ENCODE assay signal across 9 cellular contexts in genomic region chr4:76011700-76012387, GRCh38. TPM values are rescaled to one million over a fixed set of nuclear protein-coding genes. Genes with fewer than 3 reads are reported as not detected.
DNase-seq lines count a peak whose midpoint lies in the region; ATAC-seq, FAIRE-seq and TF ChIP-seq lines count a peak whose summit lies in the region.
"Had no signal": no experiment of that assay in that cellular context is flagged by ENCODE, and none has a peak within 500 bp of the region (broad histone marks: within the 10 kb centered on the region; RNA-seq: fewer than 3 reads in every experiment).

No MANE protein-coding gene starts in this region.

- peak in 1 of 2 experiments; percentile 22; a peak in 1 of 4 replicates for TF ChIP-seq EP300 in GM12878 (IDR thresholded peaks at IDR 0.05; ENCODE audit: borderline replicate concordance in 1 of 2, control insufficient read depth in 1 of 2, low read depth in 2 of 2, low read length in 2 of 2)

- no peaks in the 10 kb centered on the region for H4K20me1 ChIP-seq in GM12878 (ENCODE audit: control insufficient read depth, insufficient read depth)

- peak overlapping the region; percentile 41 for H3K27ac Mint-ChIP-seq in T-helper 1 cell treated with Interleukin-12 subunit alpha and Interleukin-12 subunit beta and Interleukin-4 antibody, amounts not matched to agents 30 μg/mL and 1 μg/mL, for 36 hours
- H3K27ac Mint-ChIP-seq: CD4-positive, CD25-positive, alpha-beta regulatory T cell had no signal

- no peaks in the 10 kb centered on the region; a peak in 1 of 4 replicates for H3K27me3 ChIP-seq in GM12878 (replicated peaks in 1 of 2; ENCODE audit: control insufficient read depth in 2 of 2, insufficient read depth in 2 of 2, low read length in 1 of 2)
- no peaks in the 10 kb centered on the region for H3K27me3 ChIP-seq in lower lobe of right lung (ENCODE audit: low read depth)

- H3K4me1 ChIP-seq in GM12878 (ENCODE audit: control insufficient read depth, insufficient read depth, low read length) = peaks cover 49% of the 10 kb centered on the region
- peaks cover 8% of the 10 kb centered on the region for H3K4me1 ChIP-seq in lower lobe of right lung

- H3K27me3 Mint-ChIP-seq in T-helper 1 cell treated with Interleukin-12 subunit alpha and Interleukin-12 subunit beta and Interleukin-4 antibody, amounts not matched to agents 30 μg/mL and 1 μg/mL, for 36 hours (ENCODE audit: low read depth) = no peaks in the 10 kb centered on the region

- H3K4me1 Mint-ChIP-seq in T-helper 1 cell treated with Interleukin-12 subunit alpha and Interleukin-12 subunit beta and Interleukin-4 antibody, amounts not matched to agents 30 μg/mL and 1 μg/mL, for 36 hours (ENCODE audit: low read depth) = peaks cover 16% of the 10 kb centered on the region
- H3K4me1 Mint-ChIP-seq: CD4-positive, CD25-positive, alpha-beta regulatory T cell had no signal

- CTCF ChIA-PET in GM12878 (lab: Yijun Ruan, JAX) = interaction anchor here (1.0 to 1.6 kb wide), 4 partner anchors 16 to 50 kb away, joined by 3 to 12 read pairs (median 5); no protein-coding TSS in a partner anchor

- FAIRE-seq in GM12878 (lab: Jason Lieb, UNC) = peak; percentile 83

- no peak for TF ChIP-seq RAD21 in GM12878 (IDR thresholded peaks at IDR 0.05; ENCODE audit: insufficient read depth, low read depth, low read length)

- peak overlapping the region; percentile 15 for H3K9ac ChIP-seq in GM12878 (ENCODE audit: control insufficient read depth, insufficient read depth, low read length)

- H3K4me3 ChIP-seq in GM12878 (peak overlapping the region; percentile 32; the same call in 1 of the 2 replicates), lower lobe of right lung (no peak overlapping the region)

- no peak for DNase-seq in T-helper 1 cell
- DNase-seq in GM12878 (ENCODE audit: low read depth, low spot score) = peak; percentile 60
- no peak for DNase-seq in lower lobe of right lung
- no peak for DNase-seq in HK-2 (ENCODE audit: unreplicated experiment)
- no peak for DNase-seq in stimulated activated naive CD4-positive, alpha-beta T cell treated with Interleukin-2 at 50 U/mL for 16 hours (lab: John Stamatoyannopoulos, UW)
- DNase-seq: CD4-positive, CD25-positive, alpha-beta regulatory T cell had no signal

- peak overlapping the region; percentile 74 for H2AFZ ChIP-seq in GM12878 (ENCODE audit: control insufficient read depth, low read depth, low read length)

- H3K36me3 ChIP-seq in GM12878 (ENCODE audit: control insufficient read depth in 2 of 2, insufficient read depth in 2 of 2, low read length in 1 of 2) (no peaks in the 10 kb centered on the region), lower lobe of right lung (no peaks in the 10 kb centered on the region)

- H3K27ac ChIP-seq in GM12878 (ENCODE audit: control insufficient read depth, insufficient read depth) = peak overlapping the region; percentile 85
- H3K27ac ChIP-seq in lower lobe of right lung = peak overlapping the region; percentile 65

- SMC1A ChIA-PET in GM12878 (lab: Charles Lee; ENCODE audit: uncharacterized antibody, unreplicated experiment) = interaction anchor here (1.0 to 1.6 kb wide), 5 partner anchors 16 to 72 kb away, joined by 3 to 12 read pairs (median 6); partner anchors contain the start of gene SDAD1

- no peak overlapping the region for H3K4me3 Mint-ChIP-seq in T-helper 1 cell treated with Interleukin-12 subunit alpha and Interleukin-12 subunit beta and Interleukin-4 antibody, amounts not matched to agents 30 μg/mL and 1 μg/mL, for 36 hours
- H3K4me3 Mint-ChIP-seq: CD4-positive, CD25-positive, alpha-beta regulatory T cell had no signal

- in situ Hi-C loops in GM12878 (cut with MboI) = no loop called here

- H3K36me3 Mint-ChIP-seq in T-helper 1 cell treated with Interleukin-12 subunit alpha and Interleukin-12 subunit beta and Interleukin-4 antibody, amounts not matched to agents 30 μg/mL and 1 μg/mL, for 36 hours (ENCODE audit: low read depth) = no peaks in the 10 kb centered on the region
- H3K36me3 Mint-ChIP-seq: CD4-positive, CD25-positive, alpha-beta regulatory T cell had no signal

- no TSS peak for BruUV-seq in GM12878 (replicated peaks; lab: Mats Ljungman, UMichigan)

- H3K9me3 ChIP-seq in GM12878 (replicated peaks; ENCODE audit: control insufficient read depth, insufficient read depth, low read length) (no peaks in the 10 kb centered on the region; the same call in 2 of the 3 replicates), lower lobe of right lung (no peaks in the 10 kb centered on the region)

- H3K4me2 ChIP-seq in GM12878 (ENCODE audit: control insufficient read depth, insufficient read depth) = peak overlapping the region; percentile 96

- ATAC-seq in HG03103 (IDR thresholded peaks at IDR 0.05; ENCODE audit: low read depth, unreplicated experiment) (peak; percentile 66), GM12878 (peak; percentile 88), lower lobe of right lung (peak in 1 of 2 donors; percentile 62), GM18861 (IDR thresholded peaks at IDR 0.05; ENCODE audit: unreplicated experiment) (no peak)

- no peak for TF ChIP-seq CTCF in GM12878 (IDR thresholded peaks at IDR 0.05 in 2 of 3, conservative IDR thresholded peaks at IDR 0.05 in 1 of 3; ENCODE audit: control insufficient read depth in 2 of 3, extremely low read depth in 1 of 3, insufficient read depth in 1 of 3, low read depth in 3 of 3, low read length in 3 of 3)
- TF ChIP-seq CTCF in lower lobe of right lung (IDR thresholded peaks at IDR 0.05) = no peak

- H3K79me2 ChIP-seq in GM12878 (ENCODE audit: control insufficient read depth, insufficient read depth, low read length) = no peaks in the 10 kb centered on the region

- TF ChIP-seq POLR2A in GM12878 (IDR thresholded peaks at IDR 0.05; ENCODE audit: low read depth, low read length) = no peak

- WGBS in GM12878 (ENCODE audit: insufficient coverage, insufficient replicate concordance, low lambda C conversion rate, missing lambda C conversion rate) = 7% methylated on average over 13 of the region's 13 CpGs

- POLR2A ChIA-PET in GM12878 (lab: Charles Lee) = no interaction called here

- RAD21 ChIA-PET in GM12878 (lab: Charles Lee; ENCODE audit: unreplicated experiment) = interaction anchor here (0.8 to 1.0 kb wide), 3 partner anchors 16 to 47 kb away, joined by 3 to 5 read pairs (median 4); no protein-coding TSS in a partner anchor

- intact Hi-C loops in GM12878 (cut with micrococcal nuclease; ENCODE audit: unreplicated experiment) = loop anchor here (5.0 kb wide), 1 partner anchor 45 kb away; no protein-coding TSS in a partner anchor
- intact Hi-C loops in lower lobe of right lung (cut with DNase I) = no loop called here

- no peaks in the 10 kb centered on the region for H3K9me3 Mint-ChIP-seq in T-helper 1 cell treated with Interleukin-12 subunit alpha and Interleukin-12 subunit beta and Interleukin-4 antibody, amounts not matched to agents 30 μg/mL and 1 μg/mL, for 36 hours

RNA-seq across cellular contexts. Expression of gene CXCL9, which starts 4.5 kb away (rescaled TPM):
- total RNA-seq in GM12878 (2013; cell fraction: nucleolus; rRNA removed) = not detected in 2 replicates
- total RNA-seq in GM12878 (2014; rRNA removed) = 0.06 and 0.38 TPM in 2 replicates
- total RNA-seq in GM12878 (2014; rRNA removed; fragmentation: Illumina TruSeq; extraction: Trizol) = 0.22 and 0.32 TPM in 2 replicates
- 0.19 and 0.21 TPM in 2 replicates for total RNA-seq in GM12878 (2021)
- polyA plus RNA-seq in GM12878 (2011; ENCODE audit: low read depth) = 0.52 TPM
- polyA plus RNA-seq in GM12878 (2011; rRNA removed) = 0.03 TPM in 1 of 2 replicates, not detected in the other
- polyA plus RNA-seq in GM12878 (2011; cell fraction: cytosol; rRNA removed) = 0.01 TPM in 1 of 2 replicates, not detected in the other
- not detected in 2 replicates for polyA plus RNA-seq in GM12878 (2011; cell fraction: nucleus; rRNA removed)
- polyA plus RNA-seq in GM12878 (2012) = 1.2 and 1.6 TPM in 2 replicates
- polyA plus RNA-seq in GM12878 (2014; fragmentation: Illumina TruSeq; extraction: Trizol) = 0.46 and 1.0 TPM in 2 replicates
- under 1 TPM; 0.03 to 0.07 TPM for polyA plus RNA-seq in GM12878 (2014; fragmentation: Nextera tagmentation; extraction: Ambion mirVana)
- polyA plus RNA-seq in GM12878 (2014; rRNA removed) = 0.24 and 0.32 TPM in 2 replicates
- polyA plus RNA-seq in GM12878 (2016; fragmentation: Nextera tagmentation; extraction: Ambion mirVana) = under 1 TPM; 0.23 to 0.25 TPM
- not detected in 2 replicates for polyA minus RNA-seq in GM12878 (2011; rRNA and poly(A)+ RNA removed)
- not detected in 2 replicates for polyA minus RNA-seq in GM12878 (2011; cell fraction: cytosol; rRNA and poly(A)+ RNA removed)
- polyA minus RNA-seq in GM12878 (2011; cell fraction: nucleus; rRNA and poly(A)+ RNA removed) = not detected in 2 replicates
- 1.3 TPM for total RNA-seq in lower lobe of right lung
- total RNA-seq: CD4-positive, CD25-positive, alpha-beta regulatory T cell had no signal
- polyA plus RNA-seq: CD4-positive, CD25-positive, alpha-beta regulatory T cell had no signal

RNA-seq across cellular contexts. Expression of gene CXCL10, which starts 11.5 kb away (rescaled TPM):
- total RNA-seq in GM12878 (2013; cell fraction: nucleolus; rRNA removed) = 0.58 TPM in 1 of 2 replicates, not detected in the other
- total RNA-seq in GM12878 (2014; rRNA removed) (1.8 and 3.2 TPM in 2 replicates), GM12878 (2014; rRNA removed; fragmentation: Illumina TruSeq; extraction: Trizol) (2.7 and 2.8 TPM in 2 replicates), GM12878 (2021) (1.3 and 2.2 TPM in 2 replicates), lower lobe of right lung (3.3 TPM)
- 6.2 TPM for polyA plus RNA-seq in GM12878 (2011; ENCODE audit: low read depth)
- polyA plus RNA-seq in GM12878 (2011; rRNA removed) (0.46 and 0.88 TPM in 2 replicates), GM12878 (2014; fragmentation: Illumina TruSeq; extraction: Trizol) (2.4 and 4.6 TPM in 2 replicates), GM12878 (2014; fragmentation: Nextera tagmentation; extraction: Ambion mirVana) (10 to 100 TPM in 1 of 2 experiments, 1 to 10 TPM in 1; 7.7 to 10.4 TPM), GM12878 (2014; rRNA removed) (0.99 and 2.0 TPM in 2 replicates), GM12878 (2016; fragmentation: Nextera tagmentation; extraction: Ambion mirVana) (10 to 100 TPM; 15.5 to 19.5 TPM)
- 0.13 and 0.31 TPM in 2 replicates for polyA plus RNA-seq in GM12878 (2011; cell fraction: cytosol; rRNA removed)
- polyA plus RNA-seq in GM12878 (2011; cell fraction: nucleus; rRNA removed) = 0.25 TPM in 1 of 2 replicates, not detected in the other
- polyA plus RNA-seq in GM12878 (2012) = 8.0 and 13.0 TPM in 2 replicates
- 0.44 TPM in 1 of 2 replicates, not detected in the other for polyA minus RNA-seq in GM12878 (2011; rRNA and poly(A)+ RNA removed)
- not detected in 2 replicates for polyA minus RNA-seq in GM12878 (2011; cell fraction: cytosol; rRNA and poly(A)+ RNA removed)
- polyA minus RNA-seq in GM12878 (2011; cell fraction: nucleus; rRNA and poly(A)+ RNA removed) = not detected in 2 replicates
- total RNA-seq: CD4-positive, CD25-positive, alpha-beta regulatory T cell had no signal
- polyA plus RNA-seq: CD4-positive, CD25-positive, alpha-beta regulatory T cell had no signal

RNA-seq across cellular contexts. Expression of gene SDAD1, which starts 21.1 kb away (rescaled TPM):
- total RNA-seq in GM12878 (2013; cell fraction: nucleolus; rRNA removed) = 20.0 TPM in 2 replicates
- total RNA-seq in GM12878 (2014; rRNA removed) = 20.5 and 21.2 TPM in 2 replicates
- total RNA-seq in GM12878 (2014; rRNA removed; fragmentation: Illumina TruSeq; extraction: Trizol) = 34.8 and 36.7 TPM in 2 replicates
- 34.0 and 34.3 TPM in 2 replicates for total RNA-seq in GM12878 (2021)
- 11.0 TPM for polyA plus RNA-seq in GM12878 (2011; ENCODE audit: low read depth)
- 27.1 and 35.6 TPM in 2 replicates for polyA plus RNA-seq in GM12878 (2011; rRNA removed)
- polyA plus RNA-seq in GM12878 (2011; cell fraction: cytosol; rRNA removed) = 10.9 and 11.6 TPM in 2 replicates
- polyA plus RNA-seq in GM12878 (2011; cell fraction: nucleus; rRNA removed) = 12.7 and 17.2 TPM in 2 replicates
- 18.2 and 19.5 TPM in 2 replicates for polyA plus RNA-seq in GM12878 (2012)
- polyA plus RNA-seq in GM12878 (2014; fragmentation: Illumina TruSeq; extraction: Trizol) = 45.5 and 48.2 TPM in 2 replicates
- 10 to 100 TPM; 46.0 to 84.4 TPM for polyA plus RNA-seq in GM12878 (2014; fragmentation: Nextera tagmentation; extraction: Ambion mirVana)
- 18.5 and 22.3 TPM in 2 replicates for polyA plus RNA-seq in GM12878 (2014; rRNA removed)
- polyA plus RNA-seq in GM12878 (2016; fragmentation: Nextera tagmentation; extraction: Ambion mirVana) = 10 to 100 TPM; 63.3 to 75.0 TPM
- polyA minus RNA-seq in GM12878 (2011; rRNA and poly(A)+ RNA removed) = 18.2 and 24.7 TPM in 2 replicates
- polyA minus RNA-seq in GM12878 (2011; cell fraction: cytosol; rRNA and poly(A)+ RNA removed) = 9.9 and 11.5 TPM in 2 replicates
- 9.1 and 14.2 TPM in 2 replicates for polyA minus RNA-seq in GM12878 (2011; cell fraction: nucleus; rRNA and poly(A)+ RNA removed)
- total RNA-seq in lower lobe of right lung = 32.2 TPM

RNA-seq across cellular contexts. Expression of gene CXCL11, which starts 24.0 kb away (rescaled TPM):
- total RNA-seq in GM12878 (2013; cell fraction: nucleolus; rRNA removed) = not detected in 2 replicates
- total RNA-seq in GM12878 (2014; rRNA removed) = not detected in 2 replicates
- not detected in 2 replicates for total RNA-seq in GM12878 (2014; rRNA removed; fragmentation: Illumina TruSeq; extraction: Trizol)
- not detected in 2 replicates for total RNA-seq in GM12878 (2021)
- polyA plus RNA-seq in GM12878 (2011; ENCODE audit: low read depth) = not detected
- not detected in 2 replicates for polyA plus RNA-seq in GM12878 (2011; rRNA removed)
- 0.04 TPM in 1 of 2 replicates, not detected in the other for polyA plus RNA-seq in GM12878 (2011; cell fraction: cytosol; rRNA removed)
- polyA plus RNA-seq in GM12878 (2011; cell fraction: nucleus; rRNA removed) = not detected in 2 replicates
- not detected in 2 replicates for polyA plus RNA-seq in GM12878 (2012)
- 0.17 TPM in 1 of 2 replicates, not detected in the other for polyA plus RNA-seq in GM12878 (2014; fragmentation: Illumina TruSeq; extraction: Trizol)
- polyA plus RNA-seq in GM12878 (2014; fragmentation: Nextera tagmentation; extraction: Ambion mirVana) = under 1 TPM in 1 of 2 experiments, not detected in 1; 0.04 TPM
- polyA plus RNA-seq in GM12878 (2014; rRNA removed) = not detected in 2 replicates
- not detected for polyA plus RNA-seq in GM12878 (2016; fragmentation: Nextera tagmentation; extraction: Ambion mirVana)
- not detected in 2 replicates for polyA minus RNA-seq in GM12878 (2011; rRNA and poly(A)+ RNA removed)
- not detected in 2 replicates for polyA minus RNA-seq in GM12878 (2011; cell fraction: cytosol; rRNA and poly(A)+ RNA removed)
- not detected in 2 replicates for polyA minus RNA-seq in GM12878 (2011; cell fraction: nucleus; rRNA and poly(A)+ RNA removed)
- total RNA-seq in lower lobe of right lung = 0.62 TPM
- total RNA-seq: CD4-positive, CD25-positive, alpha-beta regulatory T cell had no signal
- polyA plus RNA-seq: CD4-positive, CD25-positive, alpha-beta regulatory T cell had no signal
